2 cellular contexts compared by ENCODE assay signal in genomic region chr16:2043296-2043979, GRCh38.
TF ChIP-seq lines count a peak whose summit lies in the region.

No MANE protein-coding gene starts in this region.

TF ChIP-seq in Ishikawa, 13 proteins besides CTCF, POLR2A, EP300 and RAD21:
- TF ChIP-seq CEBPB (IDR thresholded peaks at IDR 0.05) (no peak), YY1 (IDR thresholded peaks at IDR 0.05; ENCODE audit: low read depth) (no peak), ZBTB7A (IDR thresholded peaks at IDR 0.05; ENCODE audit: low read depth) (no peak), USF1 (IDR thresholded peaks at IDR 0.05) (peak; percentile 57), TCF12 (IDR thresholded peaks at IDR 0.05; ENCODE audit: low read depth) (0 out of 2 replicates have a peak, but pooled peaks have one; percentile 1)

TF ChIP-seq in H1, 55 proteins besides CTCF, POLR2A, EP300 and RAD21:
- TF ChIP-seq EZH2 (IDR thresholded peaks at IDR 0.05; ENCODE audit: low read depth, low read length, severe bottlenecking) = no peak
- TF ChIP-seq ATF3 (IDR thresholded peaks at IDR 0.05; ENCODE audit: insufficient read depth, low read depth, low read length) = no peak
- no peak for TF ChIP-seq NRF1 (IDR thresholded peaks at IDR 0.05; ENCODE audit: low read depth, low read length)
- no peak for TF ChIP-seq HDAC2 (IDR thresholded peaks at IDR 0.05; ENCODE audit: borderline replicate concordance in 1 of 2, low read depth in 2 of 2, low read length in 2 of 2)
- no peak for TF ChIP-seq RBBP5 (IDR thresholded peaks at IDR 0.05; ENCODE audit: borderline replicate concordance, low read depth, low read length)
- no peak for TF ChIP-seq EGR1 (IDR thresholded peaks at IDR 0.05; ENCODE audit: borderline replicate concordance, low read depth, low read length)
- TF ChIP-seq TAF7 (optimal IDR thresholded peaks at IDR 0.05; ENCODE audit: borderline replicate concordance, low read depth, low read length) = no peak
- no peak for TF ChIP-seq BCL11A (IDR thresholded peaks at IDR 0.05; ENCODE audit: low read depth in 2 of 2, low read length in 2 of 2)
- no peak for TF ChIP-seq ASH2L (IDR thresholded peaks at IDR 0.05; ENCODE audit: low read length)
- TF ChIP-seq GABPA (IDR thresholded peaks at IDR 0.05; ENCODE audit: borderline replicate concordance, insufficient read depth, low read length) = no peak
- TF ChIP-seq SIRT6 (IDR thresholded peaks at IDR 0.05; ENCODE audit: low read length) = no peak
- TF ChIP-seq CBX8 (IDR thresholded peaks at IDR 0.05; ENCODE audit: borderline replicate concordance, low read depth, low read length) = no peak
- TF ChIP-seq POU5F1 (IDR thresholded peaks at IDR 0.05; ENCODE audit: low read depth, low read length) = no peak
- TF ChIP-seq SIN3A (conservative IDR thresholded peaks at IDR 0.05 in 1 of 2, IDR thresholded peaks at IDR 0.05 in 1 of 2; ENCODE audit: low read depth in 1 of 2, low read length in 2 of 2) = no peak
- no peak for TF ChIP-seq YY1 (IDR thresholded peaks at IDR 0.05; ENCODE audit: low read depth, low read length)
- TF ChIP-seq KDM5A (IDR thresholded peaks at IDR 0.05; ENCODE audit: low read length) = no peak
- TF ChIP-seq TBP (IDR thresholded peaks at IDR 0.05; ENCODE audit: low read depth, low read length) = no peak
